Comparison of ENCODE assay signal across 9 cellular contexts in genomic region chr9:137128158-137129088, GRCh38. TPM values are rescaled to one million over a fixed set of nuclear protein-coding genes. Genes with fewer than 3 reads are reported as not detected.
A peak's percentile ranks its signal among the peaks of the same experiment; 100 is the strongest.
DNase-seq lines count a peak whose midpoint lies in the region; ATAC-seq and TF ChIP-seq lines count a peak whose summit lies in the region.
"Had no signal": no experiment of that assay in that cellular context is flagged by ENCODE, and none has a peak within 500 bp of the region (broad histone marks: within the 10 kb centered on the region; RNA-seq: fewer than 3 reads in every experiment).

No MANE protein-coding gene starts in this region.

- peak overlapping the region; percentile 92 for H3K4me3 Mint-ChIP-seq in activated T-cell treated with anti-CD3 and anti-CD28 coated beads, Interleukin-2, amount 50 U/mL, for 4 hours

- H3K27ac ChIP-seq in HEK293 (ENCODE audit: extremely low read depth, low read depth, low read length) (peak overlapping the region; percentile 66; the same call in 1 of the 2 replicates), iPS-20b (ENCODE audit: low read length) (no peak overlapping the region), stomach smooth muscle (ENCODE audit: low read length) (peak overlapping the region; percentile 6)

- CTCF ChIA-PET in HEK293 (lab: Yijun Ruan, JAX) = interaction anchor here (0.6 to 2.4 kb wide), 8 partner anchors 10 to 368 kb away, joined by 4 to 14 read pairs (median 6); partner anchors contain the start of gene RNF224

- peak in 1 of 2 donors; percentile 4 for ATAC-seq in activated T-cell treated with anti-CD3 and anti-CD28 coated beads, Interleukin-2, amount 50 U/mL, for 4 hours
- ATAC-seq in GM21737 (IDR thresholded peaks at IDR 0.05; ENCODE audit: unreplicated experiment) = no peak

- H3K4me1 Mint-ChIP-seq in activated T-cell treated with anti-CD3 and anti-CD28 coated beads, Interleukin-2, amount 50 U/mL, for 4 hours (ENCODE audit: low read depth) = peaks cover 27% of the 10 kb centered on the region

- H3K9me3 Mint-ChIP-seq in activated T-cell treated with anti-CD3 and anti-CD28 coated beads, Interleukin-2, amount 50 U/mL, for 4 hours = no peaks in the 10 kb centered on the region

- H3K4me1 ChIP-seq in HEK293 (ENCODE audit: control insufficient read depth, insufficient read depth, low read length) (no peaks in the 10 kb centered on the region), iPS-20b (ENCODE audit: insufficient read depth, low read length) (peaks cover 6% of the 10 kb centered on the region; the same call in 1 of the 2 replicates), stomach smooth muscle (ENCODE audit: control insufficient read depth, insufficient read depth, low read length) (peaks cover 17% of the 10 kb centered on the region)

- H3K9me3 ChIP-seq in HEK293 (ENCODE audit: control insufficient read depth, insufficient read depth, low read depth, low read length) (no peaks in the 10 kb centered on the region), iPS-20b (ENCODE audit: insufficient read depth, low read depth, low read length) (no peaks in the 10 kb centered on the region), stomach smooth muscle (ENCODE audit: control insufficient read depth in 2 of 2, low read length in 2 of 2) (peaks cover 0 to 3% of the 10 kb centered on the region in 2 donors)

- H3K4me3 ChIP-seq in AG10803 (ENCODE audit: low read length) (peak overlapping the region; percentile 77), HEK293 (ENCODE audit: low read depth, low read length) (peak overlapping the region; percentile 88), iPS-20b (ENCODE audit: low read length) (peak overlapping the region; percentile 90), stomach smooth muscle (ENCODE audit: low read length in 2 of 2) (peak overlapping the region; percentile 64 to 76)

- peaks cover 2% of the 10 kb centered on the region for H3K36me3 Mint-ChIP-seq in activated T-cell treated with anti-CD3 and anti-CD28 coated beads, Interleukin-2, amount 50 U/mL, for 4 hours (ENCODE audit: insufficient read depth)

- H3K27me3 Mint-ChIP-seq in activated T-cell treated with anti-CD3 and anti-CD28 coated beads, Interleukin-2, amount 50 U/mL, for 4 hours (ENCODE audit: low read depth) = peaks cover 4% of the 10 kb centered on the region

- DNase-seq in AG10803 (ENCODE audit: low read depth) = no peak
- DNase-seq in activated T-cell treated with anti-CD3 and anti-CD28 coated beads, Interleukin-2, amount 50 U/mL, for 4 hours = no peak
- DNase-seq in NCI-H524 (lab: John Stamatoyannopoulos, UW) = no peak
- DNase-seq in activated CD4-positive, CD25-positive, alpha-beta regulatory T cell treated with anti-CD3 and anti-CD28 coated beads, Interleukin-2, amount 50 U/mL, for 72 hours = no peak

- H3K36me3 ChIP-seq in HEK293 (ENCODE audit: control insufficient read depth in 2 of 2, insufficient read depth in 1 of 2, low read length in 2 of 2) = no peaks in the 10 kb centered on the region
- no peaks in the 10 kb centered on the region for H3K36me3 ChIP-seq in iPS-20b (ENCODE audit: insufficient read depth, low read depth, low read length)
- H3K36me3 ChIP-seq in stomach smooth muscle (ENCODE audit: control insufficient read depth in 2 of 2, insufficient read depth in 2 of 2, low read length in 2 of 2) = no peaks in the 10 kb centered on the region

- TF ChIP-seq CTCF in AG10803 (conservative IDR thresholded peaks at IDR 0.05; ENCODE audit: low read length) (no peak), HEK293 (tag by site-specific recombination; IDR thresholded peaks at IDR 0.05) (no peak)

- POLR2A ChIA-PET in HEK293 (lab: Yijun Ruan, JAX) = interaction anchor here (0.5 to 4.8 kb wide), 18 partner anchors 10 to 372 kb away, joined by 3 to 53 read pairs (median 12); partner anchors contain the start of genes ANAPC2, CYSRT1, GRIN1 and LRRC26

- H3K9ac ChIP-seq in iPS-20b (ENCODE audit: low read depth, low read length) (peak overlapping the region; percentile 89; the same call in 1 of the 2 replicates), stomach smooth muscle (ENCODE audit: low read length in 2 of 2) (peak overlapping the region; percentile 47 to 50)

- H3K27me3 ChIP-seq in iPS-20b (ENCODE audit: insufficient read depth, low read length) = peaks cover 34% of the 10 kb centered on the region
- H3K27me3 ChIP-seq in stomach smooth muscle (ENCODE audit: control insufficient read depth in 1 of 2, insufficient read depth in 2 of 2, low read length in 2 of 2) = peaks cover 0 to 4% of the 10 kb centered on the region in 2 donors

TF ChIP-seq in HEK293, 187 proteins besides CTCF, POLR2A, EP300 and RAD21:
- no peak for TF ChIP-seq ZNF280C (tag by site-specific recombination; IDR thresholded peaks at IDR 0.05)
- TF ChIP-seq ZNF660 (tag by site-specific recombination; IDR thresholded peaks at IDR 0.05) = no peak

RNA-seq across cellular contexts. Expression of gene GRIN1, which starts 10.5 kb away (rescaled TPM):
- under 1 TPM in 2 of 3 donors, not detected in 1; 0.13 to 0.26 TPM for total RNA-seq in activated T-cell treated with anti-CD3 and anti-CD28 coated beads, Interleukin-2, amount 50 U/mL, for 4 hours
- total RNA-seq: liver had no signal

RNA-seq across cellular contexts. Expression of gene DPP7, which starts 13.9 kb away (rescaled TPM):
- 100 to 1,000 TPM; 352 to 394 (median 392) TPM for total RNA-seq in activated T-cell treated with anti-CD3 and anti-CD28 coated beads, Interleukin-2, amount 50 U/mL, for 4 hours

RNA-seq across cellular contexts. Expression of gene LRRC26, which starts 41.4 kb away (rescaled TPM):
- total RNA-seq in activated T-cell treated with anti-CD3 and anti-CD28 coated beads, Interleukin-2, amount 50 U/mL, for 4 hours = under 1 TPM in 1 of 3 donors, not detected in 2; 0.18 TPM

RNA-seq across cellular contexts. Expression of gene MAN1B1, which starts 41.6 kb away (rescaled TPM):
- 10 to 100 TPM; 30.7 to 34.0 (median 33.5) TPM for total RNA-seq in activated T-cell treated with anti-CD3 and anti-CD28 coated beads, Interleukin-2, amount 50 U/mL, for 4 hours

RNA-seq across cellular contexts. Expression of gene TMEM210, which starts 43.4 kb away (rescaled TPM):
- total RNA-seq in activated T-cell treated with anti-CD3 and anti-CD28 coated beads, Interleukin-2, amount 50 U/mL, for 4 hours = not detected
- total RNA-seq: liver had no signal
